1 cellular context compared by ENCODE assay signal in the genomic region with DNA sequence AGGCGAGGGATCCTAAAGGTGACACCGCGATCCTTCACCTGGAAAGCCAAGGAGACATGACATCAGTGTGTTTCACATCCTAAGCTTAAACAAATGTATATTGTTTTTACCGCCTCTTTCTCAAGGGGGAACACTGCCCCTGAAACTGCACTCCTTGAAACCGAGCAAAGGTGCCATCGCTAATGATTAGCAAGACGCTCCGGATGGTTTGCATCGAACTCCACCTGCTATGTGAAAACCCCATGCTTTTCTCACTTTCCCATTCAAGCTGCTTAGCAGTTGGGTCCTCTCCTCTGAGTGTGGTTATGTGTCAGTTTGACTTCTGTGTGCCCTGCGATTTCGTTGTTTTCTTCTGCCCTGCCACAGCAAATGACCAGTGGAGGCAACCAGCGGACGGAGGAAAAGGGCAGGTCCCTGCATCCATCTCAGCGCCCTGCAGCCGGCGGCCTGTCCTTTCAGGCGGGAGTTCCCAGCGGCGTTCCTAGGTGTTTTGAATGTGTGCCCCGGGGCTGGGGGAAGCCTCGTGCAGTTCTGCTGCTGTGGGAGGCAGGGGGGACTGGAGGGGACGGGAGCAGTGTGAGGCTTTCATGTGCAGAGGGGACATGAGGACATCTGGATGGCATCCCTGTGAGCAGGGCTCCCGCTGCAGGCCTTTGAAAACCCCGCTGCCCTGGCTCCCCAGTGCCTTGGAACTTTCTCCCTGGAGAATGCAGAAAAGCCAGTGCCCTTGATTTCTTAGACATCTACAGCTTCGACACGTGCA.
TF ChIP-seq lines count a peak whose summit lies in the region.

No MANE protein-coding gene starts in this region.

TF ChIP-seq in GM23338, 12 proteins besides CTCF, POLR2A, EP300 and RAD21 (continued from another document):
- TF ChIP-seq, protein P1, sequence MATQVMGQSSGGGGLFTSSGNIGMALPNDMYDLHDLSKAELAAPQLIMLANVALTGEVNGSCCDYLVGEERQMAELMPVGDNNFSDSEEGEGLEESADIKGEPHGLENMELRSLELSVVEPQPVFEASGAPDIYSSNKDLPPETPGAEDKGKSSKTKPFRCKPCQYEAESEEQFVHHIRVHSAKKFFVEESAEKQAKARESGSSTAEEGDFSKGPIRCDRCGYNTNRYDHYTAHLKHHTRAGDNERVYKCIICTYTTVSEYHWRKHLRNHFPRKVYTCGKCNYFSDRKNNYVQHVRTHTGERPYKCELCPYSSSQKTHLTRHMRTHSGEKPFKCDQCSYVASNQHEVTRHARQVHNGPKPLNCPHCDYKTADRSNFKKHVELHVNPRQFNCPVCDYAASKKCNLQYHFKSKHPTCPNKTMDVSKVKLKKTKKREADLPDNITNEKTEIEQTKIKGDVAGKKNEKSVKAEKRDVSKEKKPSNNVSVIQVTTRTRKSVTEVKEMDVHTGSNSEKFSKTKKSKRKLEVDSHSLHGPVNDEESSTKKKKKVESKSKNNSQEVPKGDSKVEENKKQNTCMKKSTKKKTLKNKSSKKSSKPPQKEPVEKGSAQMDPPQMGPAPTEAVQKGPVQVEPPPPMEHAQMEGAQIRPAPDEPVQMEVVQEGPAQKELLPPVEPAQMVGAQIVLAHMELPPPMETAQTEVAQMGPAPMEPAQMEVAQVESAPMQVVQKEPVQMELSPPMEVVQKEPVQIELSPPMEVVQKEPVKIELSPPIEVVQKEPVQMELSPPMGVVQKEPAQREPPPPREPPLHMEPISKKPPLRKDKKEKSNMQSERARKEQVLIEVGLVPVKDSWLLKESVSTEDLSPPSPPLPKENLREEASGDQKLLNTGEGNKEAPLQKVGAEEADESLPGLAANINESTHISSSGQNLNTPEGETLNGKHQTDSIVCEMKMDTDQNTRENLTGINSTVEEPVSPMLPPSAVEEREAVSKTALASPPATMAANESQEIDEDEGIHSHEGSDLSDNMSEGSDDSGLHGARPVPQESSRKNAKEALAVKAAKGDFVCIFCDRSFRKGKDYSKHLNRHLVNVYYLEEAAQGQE (IDR thresholded peaks at IDR 0.05; ENCODE audit: unreplicated experiment), result no peak
- no peak for TF ChIP-seq CREB1 (CRISPR knock-in tag; IDR thresholded peaks at IDR 0.05; ENCODE audit: low read depth)
